ENCODE assay signal across 10 cellular contexts in genomic region chr14:74765721-74766120, GRCh38. TPM values are rescaled to one million over a fixed set of nuclear protein-coding genes. Genes with fewer than 3 reads are reported as not detected.
A peak's percentile ranks its signal among the peaks of the same experiment; 100 is the strongest.
DNase-seq lines count a peak whose midpoint lies in the region; ATAC-seq and TF ChIP-seq lines count a peak whose summit lies in the region.
"Had no signal": no experiment of that assay in that cellular context is flagged by ENCODE, and none has a peak within 500 bp of the region (broad histone marks: within the 10 kb centered on the region; RNA-seq: fewer than 3 reads in every experiment).

No MANE protein-coding gene starts in this region.

- ATAC-seq in HG03039 (IDR thresholded peaks at IDR 0.05; ENCODE audit: unreplicated experiment): no peak
- ATAC-seq in HG03097 (IDR thresholded peaks at IDR 0.05; ENCODE audit: low FRiP score, unreplicated experiment): no peak

- peaks cover 48% of the 10 kb centered on the region for H3K4me1 Mint-ChIP-seq in HFFc6 (ENCODE audit: low read depth)

- H3K9me3 Mint-ChIP-seq in HFFc6: no peaks in the 10 kb centered on the region

- in situ Hi-C loops in astrocyte of the cerebellum (cut with HindIII; ENCODE audit: low sequenced_read_pairs): no loop called here

- DNase-seq in AG04449 (ENCODE audit: low read depth, low spot score): no peak
- DNase-seq in HFFc6: no peak
- DNase-seq in astrocyte of the cerebellum (ENCODE audit: low read depth): no peak
- DNase-seq in foreskin melanocyte: no peak
- DNase-seq in NCI-H1436 (lab: John Stamatoyannopoulos, UW): no peak
- DNase-seq: DMS79 treated with DMSO at 0.1 percent for 48 hours, NCI-H1436 treated with DMSO at 0.1 percent for 48 hours had no signal

- H3K27me3 Mint-ChIP-seq in HFFc6 (ENCODE audit: insufficient read depth): no peaks in the 10 kb centered on the region

- H3K27ac ChIP-seq in mesodermal cell (ENCODE audit: low read depth, low read length, severe bottlenecking): no peak overlapping the region

- CTCF ChIA-PET in AG04449 (lab: Yijun Ruan, JAX): no interaction called here

- TF ChIP-seq CTCF in AG04449 (IDR thresholded peaks at IDR 0.05; ENCODE audit: insufficient read depth, low read length, missing control alignments): no peak
- TF ChIP-seq CTCF in HFFc6 (IDR thresholded peaks at IDR 0.05): no peak
- TF ChIP-seq CTCF in astrocyte of the cerebellum (IDR thresholded peaks at IDR 0.05; ENCODE audit: low read depth, low read length, missing control alignments): no peak

- POLR2A ChIA-PET in AG04449 (lab: Yijun Ruan, JAX): no interaction called here

- no peaks in the 10 kb centered on the region for H3K9me3 ChIP-seq in mesodermal cell (ENCODE audit: control insufficient read depth, low read length)

- peaks cover 28% of the 10 kb centered on the region for H3K36me3 ChIP-seq in mesodermal cell (ENCODE audit: control insufficient read depth, insufficient read depth, low read length)

- H3K36me3 Mint-ChIP-seq in HFFc6 (ENCODE audit: low read depth): peaks cover 15% of the 10 kb centered on the region

- H3K27ac Mint-ChIP-seq in HFFc6: peak overlapping the region; percentile 34; the same call in 1 of the 2 replicates

- H3K4me3 ChIP-seq in AG04449 (ENCODE audit: low read depth, low read length) (peak overlapping the region; percentile 74), astrocyte of the cerebellum (ENCODE audit: low read depth, low read length) (peak overlapping the region; percentile 86), mesodermal cell (ENCODE audit: extremely low read depth, insufficient read depth, low read length, poor library complexity, severe bottlenecking) (peak overlapping the region; percentile 94)

- H3K4me3 Mint-ChIP-seq in HFFc6: peak overlapping the region; percentile 99

- peaks cover 11% of the 10 kb centered on the region for H3K4me1 ChIP-seq in mesodermal cell (ENCODE audit: control insufficient read depth, insufficient read depth, low read length, poor library complexity, severe bottlenecking)

RNA-seq across cellular contexts. Expression of gene YLPM1, which starts 2.6 kb away (rescaled TPM):
- total RNA-seq in HFFc6 (2021; fragmentation: NEBNext Ultra II Directional; extraction: Animal tissue kit (Norgen Biotek cat#: 25700)): 10 to 100 TPM; 46.0 to 50.8 (median 48.6) TPM
- polyA plus RNA-seq in mesodermal cell (2013, experiment 1 of 2): 35.9 TPM
- 35.3 TPM for polyA plus RNA-seq in mesodermal cell (2013, experiment 2 of 2)

RNA-seq across cellular contexts. Expression of gene FCF1, which starts 52.8 kb away (rescaled TPM):
- 10 to 100 TPM; 69.7 to 87.4 (median 79.6) TPM for total RNA-seq in HFFc6 (2021; fragmentation: NEBNext Ultra II Directional; extraction: Animal tissue kit (Norgen Biotek cat#: 25700))
- polyA plus RNA-seq in mesodermal cell (2013, experiment 1 of 2): 47.9 TPM
- polyA plus RNA-seq in mesodermal cell (2013, experiment 2 of 2): 46.9 TPM

RNA-seq across cellular contexts. Expression of gene AREL1, which starts 52.8 kb away (rescaled TPM):
- total RNA-seq in HFFc6 (2021; fragmentation: NEBNext Ultra II Directional; extraction: Animal tissue kit (Norgen Biotek cat#: 25700)): 10 to 100 TPM; 36.7 to 42.3 (median 40.6) TPM
- polyA plus RNA-seq in mesodermal cell (2013, experiment 1 of 2): 24.2 TPM
- 21.9 TPM for polyA plus RNA-seq in mesodermal cell (2013, experiment 2 of 2)
